Comparison of ENCODE assay signal across 25 cellular contexts in genomic region chr3:52184690-52185089, GRCh38. TPM values are rescaled to one million over a fixed set of nuclear protein-coding genes. Genes with fewer than 3 reads are reported as not detected.
"Had no signal": no experiment of that assay in that cellular context is flagged by ENCODE, and none has a peak within 500 bp of the region (broad histone marks: within the 10 kb centered on the region; RNA-seq: fewer than 3 reads in every experiment).

No MANE protein-coding gene starts in this region.

- H3K36me3 ChIP-seq: ascending aorta, brain microvascular endothelial cell, esophagus squamous epithelium, gastroesophageal sphincter, pancreas had no signal

- H3K9me3 ChIP-seq: ascending aorta, esophagus squamous epithelium, gastroesophageal sphincter, pancreas had no signal

- H3K27ac ChIP-seq: ascending aorta, brain microvascular endothelial cell, esophagus squamous epithelium, pancreas, VCaP had no signal

- FAIRE-seq: keratinocyte, pancreas had no signal

- H3K4me3 Mint-ChIP-seq: activated CD4-positive, alpha-beta T cell treated with anti-CD3 and anti-CD28 coated beads, Interleukin-2, amount 10 ng/mL, durations not matched to agents 7 days and 5 days; activated CD8-positive, alpha-beta memory T cell treated with anti-CD3 and anti-CD28 coated beads, Interleukin-2, amount 10 ng/mL, durations not matched to agents 7 days and 5 days; activated CD8-positive, alpha-beta T cell treated with anti-CD3 and anti-CD28 coated beads for 36 hours; activated naive CD4-positive, alpha-beta T cell treated with anti-CD3 and anti-CD28 coated beads, Interleukin-2, amount 10 ng/mL, durations not matched to agents 7 days and 5 days; endodermal cell; naive thymus-derived CD4-positive, alpha-beta T cell; T-cell; T-helper 2 cell treated with Interferon-gamma antibody and Interleukin-4, amounts not matched to agents 5 μg/mL and 100 μg/mL, for 36 hours had no signal

- DNase-seq: activated CD4-positive, alpha-beta T cell treated with anti-CD3 and anti-CD28 coated beads, Interleukin-2, amount 10 ng/mL, durations not matched to agents 7 days and 5 days; activated CD8-positive, alpha-beta memory T cell treated with anti-CD3 and anti-CD28 coated beads, Interleukin-2, amount 10 ng/mL, durations not matched to agents 7 days and 5 days; activated CD8-positive, alpha-beta T cell treated with anti-CD3 and anti-CD28 coated beads for 36 hours; activated effector memory CD4-positive, alpha-beta T cell treated with anti-CD3 and anti-CD28 coated beads, Interleukin-2, amount 50 U/mL, for 16 hours; activated naive CD4-positive, alpha-beta T cell treated with anti-CD3 and anti-CD28 coated beads, Interleukin-2, amount 10 ng/mL, durations not matched to agents 7 days and 5 days; activated T-cell treated with anti-CD3 and anti-CD28 coated beads for 4 hours; brain microvascular endothelial cell; central memory CD4-positive, alpha-beta T cell; endodermal cell; esophagus squamous epithelium; head of caudate nucleus; naive thymus-derived CD4-positive, alpha-beta T cell; pancreas; stimulated activated CD4-positive, alpha-beta T cell treated with anti-CD3 and anti-CD28 coated beads, Interleukin-4, amount 100 ng/mL, for 24 hours; stimulated activated naive CD8-positive, alpha-beta T cell treated with anti-CD3 and anti-CD28 coated beads, Interleukin-15, Interleukin-2, amounts not matched to agents 100 U/mL and 50 U/mL, for 24 hours; T-cell had no signal

- H3K4me3 ChIP-seq: ascending aorta, esophagus squamous epithelium, gastroesophageal sphincter, pancreas had no signal

- H3K9me3 Mint-ChIP-seq: activated CD4-positive, alpha-beta T cell treated with anti-CD3 and anti-CD28 coated beads, Interleukin-2, amount 10 ng/mL, durations not matched to agents 7 days and 5 days; activated CD8-positive, alpha-beta T cell treated with anti-CD3 and anti-CD28 coated beads for 36 hours; activated naive CD4-positive, alpha-beta T cell treated with anti-CD3 and anti-CD28 coated beads, Interleukin-2, amount 10 ng/mL, durations not matched to agents 7 days and 5 days; endodermal cell; T-cell; T-helper 2 cell treated with Interferon-gamma antibody and Interleukin-4, amounts not matched to agents 5 μg/mL and 100 μg/mL, for 36 hours had no signal

- H3K36me3 Mint-ChIP-seq: activated CD8-positive, alpha-beta memory T cell treated with anti-CD3 and anti-CD28 coated beads, Interleukin-2, amount 10 ng/mL, durations not matched to agents 7 days and 5 days; activated naive CD4-positive, alpha-beta T cell treated with anti-CD3 and anti-CD28 coated beads, Interleukin-2, amount 10 ng/mL, durations not matched to agents 7 days and 5 days; naive thymus-derived CD4-positive, alpha-beta T cell; T-cell had no signal

- H3K4me1 ChIP-seq: ascending aorta, gastroesophageal sphincter, pancreas had no signal

- ATAC-seq: activated CD4-positive, CD25-positive, alpha-beta regulatory T cell treated with anti-CD3 and anti-CD28 coated beads, Interleukin-2, amount 50 U/mL, for 24 hours; activated CD8-positive, alpha-beta memory T cell treated with anti-CD3 and anti-CD28 coated beads, Interleukin-2, amount 10 ng/mL, durations not matched to agents 7 days and 5 days; activated CD8-positive, alpha-beta T cell treated with anti-CD3 and anti-CD28 coated beads for 36 hours; gastroesophageal sphincter; naive thymus-derived CD4-positive, alpha-beta T cell; pancreas; stimulated activated naive CD8-positive, alpha-beta T cell treated with anti-CD3 and anti-CD28 coated beads, Interleukin-15, Interleukin-2, amounts not matched to agents 100 U/mL and 50 U/mL, for 24 hours; T-cell had no signal

- H3K27ac Mint-ChIP-seq: activated CD4-positive, alpha-beta T cell treated with anti-CD3 and anti-CD28 coated beads, Interleukin-2, amount 10 ng/mL, durations not matched to agents 7 days and 5 days; activated CD8-positive, alpha-beta memory T cell treated with anti-CD3 and anti-CD28 coated beads, Interleukin-2, amount 10 ng/mL, durations not matched to agents 7 days and 5 days; activated CD8-positive, alpha-beta T cell treated with anti-CD3 and anti-CD28 coated beads for 36 hours; activated naive CD4-positive, alpha-beta T cell treated with anti-CD3 and anti-CD28 coated beads, Interleukin-2, amount 10 ng/mL, durations not matched to agents 7 days and 5 days; endodermal cell; naive thymus-derived CD4-positive, alpha-beta T cell; T-helper 2 cell treated with Interferon-gamma antibody and Interleukin-4, amounts not matched to agents 5 μg/mL and 100 μg/mL, for 36 hours had no signal

- H3K27me3 ChIP-seq: ascending aorta, brain microvascular endothelial cell, esophagus squamous epithelium, gastroesophageal sphincter, pancreas had no signal

- H3K27me3 Mint-ChIP-seq: activated CD4-positive, alpha-beta T cell treated with anti-CD3 and anti-CD28 coated beads, Interleukin-2, amount 10 ng/mL, durations not matched to agents 7 days and 5 days; activated CD8-positive, alpha-beta memory T cell treated with anti-CD3 and anti-CD28 coated beads, Interleukin-2, amount 10 ng/mL, durations not matched to agents 7 days and 5 days; activated CD8-positive, alpha-beta T cell treated with anti-CD3 and anti-CD28 coated beads for 36 hours; T-cell had no signal

RNA-seq across cellular contexts. Expression of gene POC1A, which starts 30.5 kb away (rescaled TPM):
- total RNA-seq: ascending aorta had no signal

RNA-seq across cellular contexts. Expression of gene TLR9, which starts 40.8 kb away (rescaled TPM):
- total RNA-seq: ascending aorta, dermis microvascular lymphatic vessel endothelial cell, esophagus squamous epithelium, gastroesophageal sphincter, lung microvascular endothelial cell, subcutaneous adipose tissue had no signal
